8 cellular contexts compared by ENCODE assay signal in genomic region chr17:794876-795275, GRCh38. TPM values are rescaled to one million over a fixed set of nuclear protein-coding genes. Genes with fewer than 3 reads are reported as not detected.
DNase-seq lines count a peak whose midpoint lies in the region; ATAC-seq and TF ChIP-seq lines count a peak whose summit lies in the region.

No MANE protein-coding gene starts in this region.

- H3K27me3 ChIP-seq in WERI-Rb-1 (ENCODE audit: insufficient read depth, low read depth, severe bottlenecking), result no peaks in the 10 kb centered on the region
- H3K27me3 ChIP-seq in colonic mucosa, result no peaks in the 10 kb centered on the region
- H3K27me3 ChIP-seq in spleen (replicated peaks in 1 of 7), result no peaks in the 10 kb centered on the region

- no peaks in the 10 kb centered on the region for H3K4me1 ChIP-seq in colonic mucosa
- peaks cover 0 to 26% (median 15%) of the 10 kb centered on the region in 6 donors for H3K4me1 ChIP-seq in spleen

- H3K36me3 ChIP-seq in WERI-Rb-1 (peaks cover 40% of the 10 kb centered on the region), colonic mucosa (no peaks in the 10 kb centered on the region), spleen (peaks cover 0 to 36% (median 25%) of the 10 kb centered on the region in 6 donors)

- peak; percentile 89 for TF ChIP-seq CTCF in WERI-Rb-1 (IDR thresholded peaks at IDR 0.05; ENCODE audit: low read depth, low read length)
- peak; percentile 77 for TF ChIP-seq CTCF in colonic mucosa (IDR thresholded peaks at IDR 0.05)
- peak; percentile 67 to 93 (median 84) for TF ChIP-seq CTCF in spleen (IDR thresholded peaks at IDR 0.05 in 8 of 11, conservative IDR thresholded peaks at IDR 0.05 in 3 of 11)

- no peak overlapping the region for H3K4me3 ChIP-seq in WERI-Rb-1 (ENCODE audit: low read depth, low read length)
- no peak overlapping the region for H3K4me3 ChIP-seq in colonic mucosa
- peak overlapping the region in 4 of 8 donors; percentile 16 to 46 (median 27) for H3K4me3 ChIP-seq in spleen

- peak overlapping the region; percentile 62 for H3K27ac ChIP-seq in WERI-Rb-1
- H3K27ac ChIP-seq in colonic mucosa, result peak overlapping the region; percentile 22
- peak overlapping the region in 4 of 8 donors; percentile 9 to 55 (median 29) for H3K27ac ChIP-seq in spleen

- no peaks in the 10 kb centered on the region for H3K9me3 ChIP-seq in WERI-Rb-1 (ENCODE audit: severe bottlenecking)
- no peaks in the 10 kb centered on the region for H3K9me3 ChIP-seq in colonic mucosa
- H3K9me3 ChIP-seq in spleen, result no peaks in the 10 kb centered on the region

- DNase-seq in EL (peak; percentile 70), NCI-H1092 (lab: John Stamatoyannopoulos, UW) (peak; percentile 71), WERI-Rb-1 (peak; percentile 78), colonic mucosa (peak; percentile 77), kidney tubule cell (ENCODE audit: low spot score) (peak; percentile 76), spleen (peak; percentile 88)

- intact Hi-C loops in colonic mucosa (cut with DNase I), result loop anchor here (2.0 kb wide), 1 partner anchor 186 kb away; no protein-coding TSS in a partner anchor
- intact Hi-C loops in spleen (cut with DNase I; ENCODE audit: low total_unique reads), result loop anchor here (5.0 kb wide), 1 partner anchor 187 kb away; no protein-coding TSS in a partner anchor

- ATAC-seq in HG03342 (IDR thresholded peaks at IDR 0.05; ENCODE audit: unreplicated experiment), result no peak
- ATAC-seq in GM19324 (IDR thresholded peaks at IDR 0.05; ENCODE audit: low FRiP score, unreplicated experiment), result no peak

- peak overlapping the region; percentile 27 to 50 for H3K9ac ChIP-seq in colonic mucosa (ENCODE audit: low read depth in 2 of 2, low read length in 2 of 2)

- 15 to 20% (median 15%) methylated on average over 18 of the region's 18 CpGs for WGBS in spleen, 5 donors

- no peak for TF ChIP-seq POLR2A in spleen (IDR thresholded peaks at IDR 0.05)

RNA-seq across cellular contexts. Expression of gene MRM3, which starts 12.7 kb away (rescaled TPM):
- total RNA-seq in colonic mucosa (10 to 100 TPM; 13.0 to 22.5 TPM), spleen (10 to 100 TPM; 14.0 to 23.1 (median 17.5) TPM)
- polyA plus RNA-seq in spleen, result 10 to 100 TPM; 13.5 to 16.9 (median 15.1) TPM

RNA-seq across cellular contexts. Expression of gene GLOD4, which starts 12.8 kb away (rescaled TPM):
- total RNA-seq in colonic mucosa (100 to 1,000 TPM in 1 of 2 donors, 10 to 100 TPM in 1; 89.3 to 103 TPM), spleen (10 to 100 TPM; 38.6 to 69.7 (median 54.4) TPM)
- polyA plus RNA-seq in spleen, result 10 to 100 TPM; 41.9 to 54.6 (median 43.3) TPM

RNA-seq across cellular contexts. Expression of gene GEMIN4, which starts 42.8 kb away (rescaled TPM):
- total RNA-seq in colonic mucosa, result 10 to 100 TPM; 12.9 to 31.9 TPM
- 10 to 100 TPM; 17.3 to 24.9 (median 19.9) TPM for total RNA-seq in spleen
- polyA plus RNA-seq in spleen, result 10 to 100 TPM in 1 of 3 donors, 1 to 10 TPM in 2; 5.7 to 11.4 (median 8.9) TPM
